Comparison of ENCODE assay signal across 16 cellular contexts in the genomic region with DNA sequence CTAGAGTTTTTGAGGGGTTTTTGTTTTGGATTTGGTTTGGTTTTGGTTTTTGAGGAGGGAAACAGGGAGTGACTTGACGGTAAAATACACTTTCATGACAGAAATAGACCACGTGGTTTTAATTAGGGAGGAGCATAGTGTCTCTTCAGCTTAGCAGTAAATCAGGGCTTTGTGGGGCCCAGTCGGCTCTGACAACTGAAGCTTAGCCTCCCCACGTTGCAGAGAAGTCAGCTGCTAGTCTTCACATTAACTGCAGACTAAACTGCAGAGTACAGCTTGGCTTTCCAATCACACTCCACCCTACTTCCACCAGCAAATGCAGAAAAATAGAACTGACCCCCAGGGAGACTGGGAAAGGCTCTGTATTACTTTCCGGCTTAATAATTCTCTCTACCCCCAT.
DNase-seq lines count a peak whose midpoint lies in the region; FAIRE-seq and TF ChIP-seq lines count a peak whose summit lies in the region.
"Had no signal": no experiment of that assay in that cellular context is flagged by ENCODE, and none has a peak within 500 bp of the region (broad histone marks: within the 10 kb centered on the region; RNA-seq: fewer than 3 reads in every experiment).

No MANE protein-coding gene starts in this region.

- H3K27ac Mint-ChIP-seq in nephron: peak overlapping the region; percentile 87 to 94 (median 93)
- H3K27ac Mint-ChIP-seq: activated naive CD4-positive, alpha-beta T cell treated with anti-CD3 and anti-CD28 coated beads, Interleukin-2, amount 50 U/mL, for 72 hours; stimulated activated naive B cell treated with anti-CD40 and anti-IgM and Interleukin-4, amounts not matched to agents 10 μg/mL and 1 μg/mL and 100 μg/mL, for 72 hours had no signal

- no peak for FAIRE-seq in urothelium cell line (lab: Jason Lieb, UNC)

- H3K36me3 Mint-ChIP-seq in nephron (ENCODE audit: low read depth): no peaks in the 10 kb centered on the region
- H3K36me3 Mint-ChIP-seq: activated naive CD4-positive, alpha-beta T cell treated with anti-CD3 and anti-CD28 coated beads, Interleukin-2, amount 50 U/mL, for 72 hours; stimulated activated naive B cell treated with anti-CD40 and anti-IgM and Interleukin-4, amounts not matched to agents 10 μg/mL and 1 μg/mL and 100 μg/mL, for 72 hours had no signal

- DNase-seq in AG10803 (ENCODE audit: low read depth) (peak; percentile 58), NOMO-1 treated with dmso at 0.1 percent for 144 hours (lab: John Stamatoyannopoulos, UW; ENCODE audit: unreplicated experiment) (peak; percentile 13), fibroblast of mammary gland (ENCODE audit: low read depth) (peak; percentile 44), NCI-H2196 (lab: John Stamatoyannopoulos, UW; ENCODE audit: unreplicated experiment) (no peak), NCI-H2029 treated with DMSO at 0.1 percent for 48 hours (lab: John Stamatoyannopoulos, UW) (no peak), RWPE1 (ENCODE audit: low spot score) (no peak), urothelium cell line (ENCODE audit: low spot score) (no peak)
- DNase-seq: activated CD4-positive, CD25-positive, alpha-beta regulatory T cell; activated CD8-positive, alpha-beta memory T cell treated with anti-CD3 and anti-CD28 coated beads, Interleukin-2, amount 50 U/mL, for 48 hours; central memory CD4-positive, alpha-beta T cell; H7; NCI-H1417 treated with DMSO at 0.1 percent for 48 hours; NCI-H446; stimulated activated naive B cell treated with anti-CD40 and anti-IgM and Interleukin-4, amounts not matched to agents 10 μg/mL and 1 μg/mL and 100 μg/mL, for 72 hours had no signal

- no peaks in the 10 kb centered on the region for H3K27me3 Mint-ChIP-seq in nephron (ENCODE audit: low read depth)

- CTCF ChIA-PET in RWPE1 (lab: Yijun Ruan, JAX): no interaction called here

- H3K27ac ChIP-seq in RWPE1: no peak overlapping the region

- POLR2A ChIA-PET in RWPE1 (lab: Yijun Ruan, JAX; ENCODE audit: low non-redundant PET): no interaction called here

- H3K4me3 Mint-ChIP-seq in nephron: peak overlapping the region; percentile 1 to 12 (median 4)
- H3K4me3 Mint-ChIP-seq: stimulated activated naive B cell treated with anti-CD40 and anti-IgM and Interleukin-4, amounts not matched to agents 10 μg/mL and 1 μg/mL and 100 μg/mL, for 72 hours had no signal

- TF ChIP-seq CTCF in AG10803 (conservative IDR thresholded peaks at IDR 0.05; ENCODE audit: low read length) (no peak), fibroblast of mammary gland (conservative IDR thresholded peaks at IDR 0.05; ENCODE audit: control insufficient read depth, insufficient read depth, low read depth, low read length) (no peak), nephron (IDR thresholded peaks at IDR 0.05; ENCODE audit: unreplicated experiment in 3 of 3) (no peak), RWPE1 (conservative IDR thresholded peaks at IDR 0.05; ENCODE audit: low read depth) (no peak)

- no peak overlapping the region for H3K4me3 ChIP-seq in AG10803 (ENCODE audit: low read length)
- H3K4me3 ChIP-seq in fibroblast of mammary gland (ENCODE audit: control insufficient read depth, low read depth, low read length): no peak overlapping the region

- H3K9me3 Mint-ChIP-seq in nephron: no peaks in the 10 kb centered on the region
- H3K9me3 Mint-ChIP-seq: activated naive CD4-positive, alpha-beta T cell treated with anti-CD3 and anti-CD28 coated beads, Interleukin-2, amount 50 U/mL, for 72 hours; stimulated activated naive B cell treated with anti-CD40 and anti-IgM and Interleukin-4, amounts not matched to agents 10 μg/mL and 1 μg/mL and 100 μg/mL, for 72 hours had no signal

- peaks cover 43% of the 10 kb centered on the region for H3K4me1 Mint-ChIP-seq in nephron

Comparison
In these comparisons a context has a peak if more than half of its experiments do, and no peak if none do; other contexts are left out.
1. DNase-seq: peak in AG10803 (single experiment), NOMO-1 treated with dmso at 0.1 percent for 144 hours (single experiment) and fibroblast of mammary gland (single experiment); none in NCI-H2196 (single experiment), NCI-H2029 treated with DMSO at 0.1 percent for 48 hours (single experiment), RWPE1 (single experiment) and urothelium cell line (single experiment).